12 cellular contexts compared by ENCODE assay signal in genomic region chr7:103811997-103812396, GRCh38.
A peak's percentile ranks its signal among the peaks of the same experiment; 100 is the strongest.
DNase-seq lines count a peak whose midpoint lies in the region; ATAC-seq, FAIRE-seq and TF ChIP-seq lines count a peak whose summit lies in the region.
"Had no signal": no experiment of that assay in that cellular context is flagged by ENCODE, and none has a peak within 500 bp of the region (broad histone marks: within the 10 kb centered on the region; RNA-seq: fewer than 3 reads in every experiment).

No MANE protein-coding gene starts in this region.

- 49% methylated on average over 2 of the region's 2 CpGs for WGBS in K562 (ENCODE audit: insufficient coverage, low coverage, missing lambda C conversion rate)
- 41 to 46% methylated on average over 2 of the region's 2 CpGs for WGBS in body of pancreas, 2 donors

- in situ Hi-C loops in K562 (cut with MboI), result no loop called here

- ATAC-seq in HG03095 (IDR thresholded peaks at IDR 0.05; ENCODE audit: unreplicated experiment), result peak; percentile 70
- ATAC-seq in K562, result peak; percentile 5; the same call in 1 of the 3 replicates
- ATAC-seq in body of pancreas, result no peak
- ATAC-seq: gastroesophageal sphincter; stimulated activated naive B cell treated with anti-CD40 and anti-IgM and Interleukin-4, amounts not matched to agents 10 μg/mL and 1 μg/mL and 100 μg/mL, for 72 hours had no signal

- peak; percentile 0 for DNase-seq in stimulated activated CD4-positive, alpha-beta T cell treated with anti-CD3 and anti-CD28 coated beads, Interleukin-2, amount 100 ng/mL, for 4 hours (ENCODE audit: low read depth)
- DNase-seq in stimulated activated CD4-positive, alpha-beta T cell treated with anti-CD3 and anti-CD28 coated beads, Interleukin-4, amount 100 ng/mL, for 24 hours, result no peak
- DNase-seq in K562 (ENCODE audit: extremely low read depth in 1 of 4, low spot score in 3 of 4) (peak in 1 of 4 experiments; percentile 6), GM03348 (ENCODE audit: low spot score) (no peak), GDM1 (lab: John Stamatoyannopoulos, UW) (no peak), body of pancreas (no peak)
- DNase-seq in activated CD4-positive, alpha-beta memory T cell treated with anti-CD3 and anti-CD28 coated beads for 36 hours, result no peak
- DNase-seq: MV-4-11; stimulated activated naive B cell treated with anti-CD40 and anti-IgM and Interleukin-4, amounts not matched to agents 10 μg/mL and 1 μg/mL and 100 μg/mL, for 72 hours had no signal

- H3K27ac Mint-ChIP-seq in activated CD4-positive, alpha-beta memory T cell treated with anti-CD3 and anti-CD28 coated beads for 36 hours, result no peak overlapping the region
- H3K27ac Mint-ChIP-seq: CD14-positive monocyte; stimulated activated naive B cell treated with anti-CD40 and anti-IgM and Interleukin-4, amounts not matched to agents 10 μg/mL and 1 μg/mL and 100 μg/mL, for 72 hours had no signal

- H3K79me2 ChIP-seq in K562 (ENCODE audit: control insufficient read depth, insufficient read depth, low read length), result no peaks in the 10 kb centered on the region

- H3K27me3 ChIP-seq in K562 (ENCODE audit: control insufficient read depth in 2 of 2, insufficient read depth in 2 of 2, low read length in 2 of 2) (no peaks in the 10 kb centered on the region), body of pancreas (no peaks in the 10 kb centered on the region)
- H3K27me3 ChIP-seq: gastroesophageal sphincter had no signal

- no peaks in the 10 kb centered on the region for H4K20me1 ChIP-seq in K562 (replicated peaks; ENCODE audit: control insufficient read depth, insufficient read depth, low read length)

- H3K4me3 ChIP-seq in K562, result no peak overlapping the region
- no peak overlapping the region for H3K4me3 ChIP-seq in body of pancreas
- H3K4me3 ChIP-seq: gastroesophageal sphincter had no signal

- H3K9me1 ChIP-seq in K562 (ENCODE audit: control insufficient read depth, insufficient read depth, low read length), result no peaks in the 10 kb centered on the region

- H3K27ac ChIP-seq in K562 (ENCODE audit: extremely low read depth, low read depth, low read length) (no peak overlapping the region), body of pancreas (peak overlapping the region in 1 of 4 donors; percentile 47)
- H3K27ac ChIP-seq: gastroesophageal sphincter had no signal

- POLR2A ChIA-PET in K562 (lab: Yijun Ruan, JAX), result interaction anchor here (0.6 to 0.7 kb wide), 2 partner anchors 294 to 373 kb away, joined by 3 to 5 read pairs; no protein-coding TSS in a partner anchor
- POLR2A ChIA-PET in activated CD4-positive, alpha-beta memory T cell treated with anti-CD3 and anti-CD28 coated beads for 36 hours (lab: Charles Lee), result no interaction called here

- H3K9ac ChIP-seq in K562 (ENCODE audit: insufficient read depth in 1 of 2, low read depth in 2 of 2, low read length in 2 of 2), result peak overlapping the region in 1 of 2 experiments; percentile 52; a peak in 1 of 4 replicates

- H3K27me3 Mint-ChIP-seq in activated CD4-positive, alpha-beta memory T cell treated with anti-CD3 and anti-CD28 coated beads for 36 hours, result peaks cover 3% of the 10 kb centered on the region

- H3K9me3 ChIP-seq in K562 (replicated peaks; ENCODE audit: control insufficient read depth, insufficient read depth, low read depth, low read length), result no peaks in the 10 kb centered on the region
- no peaks in the 10 kb centered on the region for H3K9me3 ChIP-seq in body of pancreas
- H3K9me3 ChIP-seq: gastroesophageal sphincter had no signal

- H3K36me3 ChIP-seq in K562 (ENCODE audit: control insufficient read depth, insufficient read depth, low read length) (no peaks in the 10 kb centered on the region), body of pancreas (replicated peaks in 1 of 2; ENCODE audit: insufficient read depth in 1 of 2, low read depth in 2 of 2) (no peaks in the 10 kb centered on the region)
- H3K36me3 ChIP-seq: gastroesophageal sphincter had no signal

- H3K4me2 ChIP-seq in K562 (ENCODE audit: insufficient read depth, low read length), result peak overlapping the region; percentile 51; the same call in 1 of the 2 replicates

- no peaks in the 10 kb centered on the region for H3K9me3 Mint-ChIP-seq in activated CD4-positive, alpha-beta memory T cell treated with anti-CD3 and anti-CD28 coated beads for 36 hours

- no peak for TF ChIP-seq RAD21 in K562 (CRISPR knock-in tag; conservative IDR thresholded peaks at IDR 0.05 in 1 of 2, IDR thresholded peaks at IDR 0.05 in 1 of 2)

- TF ChIP-seq EP300 in K562 (IDR thresholded peaks at IDR 0.05; ENCODE audit: low read length), result no peak

- no peak overlapping the region for H3K4me3 Mint-ChIP-seq in activated CD4-positive, alpha-beta memory T cell treated with anti-CD3 and anti-CD28 coated beads for 36 hours
- H3K4me3 Mint-ChIP-seq: CD14-positive monocyte; stimulated activated naive B cell treated with anti-CD40 and anti-IgM and Interleukin-4, amounts not matched to agents 10 μg/mL and 1 μg/mL and 100 μg/mL, for 72 hours had no signal

- intact Hi-C loops in K562 (cut with micrococcal nuclease) (no loop called here), body of pancreas (cut with DNase I) (no loop called here)
- intact Hi-C loops in activated CD4-positive, alpha-beta memory T cell treated with anti-CD3 and anti-CD28 coated beads for 36 hours (cut with micrococcal nuclease), result no loop called here

- FAIRE-seq in K562 (lab: Jason Lieb, UNC), result peak; percentile 11

- no peaks in the 10 kb centered on the region for H3K36me3 Mint-ChIP-seq in activated CD4-positive, alpha-beta memory T cell treated with anti-CD3 and anti-CD28 coated beads for 36 hours
- H3K36me3 Mint-ChIP-seq: CD14-positive monocyte; stimulated activated naive B cell treated with anti-CD40 and anti-IgM and Interleukin-4, amounts not matched to agents 10 μg/mL and 1 μg/mL and 100 μg/mL, for 72 hours had no signal

- TF ChIP-seq POLR2A in K562 (conservative IDR thresholded peaks at IDR 0.05), result no peak
- no peak for TF ChIP-seq POLR2A in body of pancreas (IDR thresholded peaks at IDR 0.05)

- BruUV-seq in K562 (replicated peaks; lab: Mats Ljungman, UMichigan), result no TSS peak

- H2AFZ ChIP-seq in K562 (ENCODE audit: low read depth, low read length), result no peak overlapping the region

- H3K4me1 Mint-ChIP-seq in activated CD4-positive, alpha-beta memory T cell treated with anti-CD3 and anti-CD28 coated beads for 36 hours (ENCODE audit: low read depth), result peaks cover 28% of the 10 kb centered on the region
- H3K4me1 Mint-ChIP-seq: CD14-positive monocyte had no signal

- TF ChIP-seq CTCF in K562 (IDR thresholded peaks at IDR 0.05 in 2 of 3, conservative IDR thresholded peaks at IDR 0.05 in 1 of 3; ENCODE audit: insufficient read depth in 2 of 3, low read depth in 1 of 3, low read length in 3 of 3) (no peak), body of pancreas (IDR thresholded peaks at IDR 0.05) (no peak)

- CTCF ChIA-PET in K562 (lab: Yijun Ruan, JAX; ENCODE audit: low intra/inter-chr PET ratio), result interaction anchor here (0.6 kb wide), 1 partner anchor 1107 kb away, joined by 3 read pairs; no protein-coding TSS in a partner anchor
- CTCF ChIA-PET in activated CD4-positive, alpha-beta memory T cell treated with anti-CD3 and anti-CD28 coated beads for 36 hours (lab: Charles Lee), result no interaction called here

- H3K4me1 ChIP-seq in K562 (replicated peaks in 1 of 2; ENCODE audit: control insufficient read depth in 2 of 2, insufficient read depth in 2 of 2, low read length in 2 of 2) (peaks cover 16 to 22% of the 10 kb centered on the region in 2 experiments; a peak in 4 of 5 replicates), body of pancreas (no peaks in the 10 kb centered on the region)
- H3K4me1 ChIP-seq: gastroesophageal sphincter had no signal

TF ChIP-seq in K562, 482 proteins besides CTCF, POLR2A, EP300 and RAD21:
- TF ChIP-seq ESRRA (IDR thresholded peaks at IDR 0.05; ENCODE audit: borderline replicate concordance, low read depth), result peak; percentile 13; the same call in 1 of the 2 replicates
- peak; percentile 76 for TF ChIP-seq HMBOX1 (IDR thresholded peaks at IDR 0.05)
- no peak for TF ChIP-seq MYNN (IDR thresholded peaks at IDR 0.05)
- no peak for TF ChIP-seq MYNN (CRISPR knock-in tag; IDR thresholded peaks at IDR 0.05)
TF ChIP-seq in K562: peak in this region for 2.
